8 cellular contexts compared by ENCODE assay signal in the genomic region with DNA sequence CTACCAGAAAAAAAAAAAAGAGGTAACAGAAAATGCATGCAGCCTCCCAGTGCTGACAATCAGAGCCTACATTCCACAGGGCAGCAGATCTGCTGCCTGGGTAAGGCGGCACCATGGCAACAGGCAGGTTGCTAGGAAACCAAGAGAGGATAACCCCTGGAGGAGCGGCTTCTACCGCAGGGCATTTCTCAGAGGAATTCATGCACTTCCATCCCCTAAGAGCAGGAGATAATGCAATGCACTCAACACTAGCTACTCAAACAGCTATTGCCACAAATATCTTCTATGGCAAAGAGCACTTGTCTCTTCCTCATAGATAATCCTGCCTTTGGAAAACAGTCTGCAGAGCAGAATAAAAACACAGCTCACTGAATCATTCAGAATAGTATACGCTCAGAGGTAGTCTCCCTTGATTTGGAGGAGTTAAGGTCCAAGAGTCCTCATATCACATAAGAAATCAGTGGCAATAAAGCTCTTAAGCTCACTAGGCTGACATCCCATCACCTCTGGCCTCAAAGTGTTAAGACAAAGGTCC. TPM values are rescaled to one million over a fixed set of nuclear protein-coding genes. Genes with fewer than 3 reads are reported as not detected.
DNase-seq lines count a peak whose midpoint lies in the region; ATAC-seq and TF ChIP-seq lines count a peak whose summit lies in the region.

No MANE protein-coding gene starts in this region.

- no peaks in the 10 kb centered on the region for H3K36me3 ChIP-seq in neural cell (ENCODE audit: insufficient read depth, low read length)

- H3K79me2 ChIP-seq in neural cell (replicated peaks; ENCODE audit: insufficient read depth, low read length) = peaks cover 81% of the 10 kb centered on the region

- no peak overlapping the region for H2AFZ ChIP-seq in neural cell (ENCODE audit: low read depth, low read length)

- H3K27ac ChIP-seq in neural cell (ENCODE audit: low read length) = peak overlapping the region; percentile 99

- H3K9me3 ChIP-seq in neural cell (ENCODE audit: low read length) = no peaks in the 10 kb centered on the region

- peak overlapping the region; percentile 88 for H3K4me2 ChIP-seq in neural cell (ENCODE audit: low read length)

- peak; percentile 60 for TF ChIP-seq RAD21 in neural cell (conservative IDR thresholded peaks at IDR 0.05)

- DNase-seq in ACHN (peak; percentile 97), HK-2 (ENCODE audit: unreplicated experiment) (peak; percentile 88), RPMI7951 (ENCODE audit: low read depth) (peak; percentile 91), SKM-1 treated with dmso at 0.1 percent for 144 hours (lab: John Stamatoyannopoulos, UW; ENCODE audit: unreplicated experiment) (no peak)

- peak overlapping the region; percentile 63 for H3K4me3 ChIP-seq in neural cell (ENCODE audit: low read length)

- TF ChIP-seq CTCF in neural cell (IDR thresholded peaks at IDR 0.05; ENCODE audit: poor library complexity, severe bottlenecking) = no peak

- no peaks in the 10 kb centered on the region for H4K20me1 ChIP-seq in neural cell (ENCODE audit: insufficient read depth)

- in situ Hi-C loops in ACHN (cut with HindIII; ENCODE audit: low pct_ligation_motif_present, low pct_unique_long_range_greater_than_20kb, low sequenced_read_pairs) = no loop called here

- peak; percentile 85 for TF ChIP-seq EP300 in neural cell (conservative IDR thresholded peaks at IDR 0.05; ENCODE audit: poor library complexity, severe bottlenecking)

- peaks cover 19% of the 10 kb centered on the region for H3F3A ChIP-seq in neural cell (ENCODE audit: insufficient read depth, low read length, poor library complexity, severe bottlenecking)

- H3K9ac ChIP-seq in neural cell (ENCODE audit: low read length) = peak overlapping the region; percentile 85

- no peaks in the 10 kb centered on the region for H3K9me2 ChIP-seq in neural cell (ENCODE audit: insufficient read depth, low read length)

- ATAC-seq in esophagus mucosa (peak; percentile 30), HG03469 (IDR thresholded peaks at IDR 0.05; ENCODE audit: unreplicated experiment) (no peak), GM19463 (IDR thresholded peaks at IDR 0.05; ENCODE audit: unreplicated experiment) (no peak)

- H3K27me3 ChIP-seq in neural cell (ENCODE audit: insufficient read depth, low read depth, low read length) = no peaks in the 10 kb centered on the region

TF ChIP-seq in neural cell, 6 proteins besides CTCF, POLR2A, EP300 and RAD21:
- TF ChIP-seq, protein P1, sequence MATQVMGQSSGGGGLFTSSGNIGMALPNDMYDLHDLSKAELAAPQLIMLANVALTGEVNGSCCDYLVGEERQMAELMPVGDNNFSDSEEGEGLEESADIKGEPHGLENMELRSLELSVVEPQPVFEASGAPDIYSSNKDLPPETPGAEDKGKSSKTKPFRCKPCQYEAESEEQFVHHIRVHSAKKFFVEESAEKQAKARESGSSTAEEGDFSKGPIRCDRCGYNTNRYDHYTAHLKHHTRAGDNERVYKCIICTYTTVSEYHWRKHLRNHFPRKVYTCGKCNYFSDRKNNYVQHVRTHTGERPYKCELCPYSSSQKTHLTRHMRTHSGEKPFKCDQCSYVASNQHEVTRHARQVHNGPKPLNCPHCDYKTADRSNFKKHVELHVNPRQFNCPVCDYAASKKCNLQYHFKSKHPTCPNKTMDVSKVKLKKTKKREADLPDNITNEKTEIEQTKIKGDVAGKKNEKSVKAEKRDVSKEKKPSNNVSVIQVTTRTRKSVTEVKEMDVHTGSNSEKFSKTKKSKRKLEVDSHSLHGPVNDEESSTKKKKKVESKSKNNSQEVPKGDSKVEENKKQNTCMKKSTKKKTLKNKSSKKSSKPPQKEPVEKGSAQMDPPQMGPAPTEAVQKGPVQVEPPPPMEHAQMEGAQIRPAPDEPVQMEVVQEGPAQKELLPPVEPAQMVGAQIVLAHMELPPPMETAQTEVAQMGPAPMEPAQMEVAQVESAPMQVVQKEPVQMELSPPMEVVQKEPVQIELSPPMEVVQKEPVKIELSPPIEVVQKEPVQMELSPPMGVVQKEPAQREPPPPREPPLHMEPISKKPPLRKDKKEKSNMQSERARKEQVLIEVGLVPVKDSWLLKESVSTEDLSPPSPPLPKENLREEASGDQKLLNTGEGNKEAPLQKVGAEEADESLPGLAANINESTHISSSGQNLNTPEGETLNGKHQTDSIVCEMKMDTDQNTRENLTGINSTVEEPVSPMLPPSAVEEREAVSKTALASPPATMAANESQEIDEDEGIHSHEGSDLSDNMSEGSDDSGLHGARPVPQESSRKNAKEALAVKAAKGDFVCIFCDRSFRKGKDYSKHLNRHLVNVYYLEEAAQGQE (IDR thresholded peaks at IDR 0.05; ENCODE audit: borderline replicate concordance) = peak; percentile 88
- peak; percentile 89 for TF ChIP-seq MXI1 (conservative IDR thresholded peaks at IDR 0.05; ENCODE audit: poor library complexity, severe bottlenecking)
- no peak for TF ChIP-seq TAF1 (IDR thresholded peaks at IDR 0.05; ENCODE audit: low read depth)
- TF ChIP-seq POLR2AphosphoS5 (IDR thresholded peaks at IDR 0.05) = peak; percentile 86
- no peak for TF ChIP-seq EZH2 (IDR thresholded peaks at IDR 0.05; ENCODE audit: borderline replicate concordance, insufficient read depth, low read length, poor library complexity, severe bottlenecking)
- peak; percentile 53 for TF ChIP-seq SMC3 (conservative IDR thresholded peaks at IDR 0.05; ENCODE audit: poor library complexity)

RNA-seq across cellular contexts. Expression of gene PSAP, which starts 10.8 kb away (rescaled TPM):
- total RNA-seq in RPMI7951 (2014; rRNA removed; shearing (Covaris generic)) = 304 and 324 TPM in 2 replicates
- 376 TPM for total RNA-seq in esophagus mucosa
- 651 and 700 TPM in 2 replicates for polyA plus RNA-seq in neural cell
- polyA minus RNA-seq in neural cell = 597 and 644 TPM in 2 replicates
